ENCODE assay signal across 8 cellular contexts in genomic region chr3:23202203-23202920, GRCh38. TPM values are rescaled to one million over a fixed set of nuclear protein-coding genes. Genes with fewer than 3 reads are reported as not detected.
DNase-seq lines count a peak whose midpoint lies in the region; ATAC-seq and TF ChIP-seq lines count a peak whose summit lies in the region.

No MANE protein-coding gene starts in this region.

- TF ChIP-seq CTCF in osteocyte (IDR thresholded peaks at IDR 0.05) = no peak

- no peaks in the 10 kb centered on the region for H3K9me3 Mint-ChIP-seq in activated T-cell treated with anti-CD3 and anti-CD28 coated beads, Interleukin-2, amount 50 U/mL, for 24 hours
- H3K9me3 Mint-ChIP-seq in osteocyte (ENCODE audit: unreplicated experiment) = no peaks in the 10 kb centered on the region

- H3K27ac Mint-ChIP-seq in activated T-cell treated with anti-CD3 and anti-CD28 coated beads, Interleukin-2, amount 50 U/mL, for 24 hours = peak overlapping the region; percentile 44
- H3K27ac Mint-ChIP-seq in osteocyte (ENCODE audit: unreplicated experiment) = peak overlapping the region; percentile 42

- ATAC-seq in GM19035 (IDR thresholded peaks at IDR 0.05; ENCODE audit: unreplicated experiment) = peak; percentile 31
- peak; percentile 28 for ATAC-seq in HG03432 (IDR thresholded peaks at IDR 0.05; ENCODE audit: unreplicated experiment)

- peaks cover 31% of the 10 kb centered on the region for H3K27me3 Mint-ChIP-seq in activated T-cell treated with anti-CD3 and anti-CD28 coated beads, Interleukin-2, amount 50 U/mL, for 24 hours
- peaks cover 19% of the 10 kb centered on the region for H3K27me3 Mint-ChIP-seq in osteocyte (ENCODE audit: unreplicated experiment)

- peak overlapping the region; percentile 76 for H3K4me3 Mint-ChIP-seq in activated T-cell treated with anti-CD3 and anti-CD28 coated beads, Interleukin-2, amount 50 U/mL, for 24 hours
- peak overlapping the region; percentile 76 for H3K4me3 Mint-ChIP-seq in osteocyte (ENCODE audit: unreplicated experiment)

- H3K36me3 Mint-ChIP-seq in activated T-cell treated with anti-CD3 and anti-CD28 coated beads, Interleukin-2, amount 50 U/mL, for 24 hours (ENCODE audit: low read depth) = peaks cover 3% of the 10 kb centered on the region
- no peaks in the 10 kb centered on the region for H3K36me3 Mint-ChIP-seq in osteocyte (ENCODE audit: unreplicated experiment)

- H3K4me1 Mint-ChIP-seq in activated T-cell treated with anti-CD3 and anti-CD28 coated beads, Interleukin-2, amount 50 U/mL, for 24 hours (ENCODE audit: low read depth) = peaks cover 31% of the 10 kb centered on the region
- peaks cover 13% of the 10 kb centered on the region for H3K4me1 Mint-ChIP-seq in osteocyte (ENCODE audit: unreplicated experiment)

- DNase-seq in AG08395 (ENCODE audit: low spot score) (peak; percentile 25), foreskin melanocyte (peak; percentile 15), osteocyte (ENCODE audit: extremely low spot score, unreplicated experiment) (no peak), NCI-H2107 (lab: John Stamatoyannopoulos, UW) (no peak), NCI-H1105 treated with DMSO at 0.1 percent for 48 hours (lab: John Stamatoyannopoulos, UW) (no peak)
- no peak for DNase-seq in activated T-cell treated with anti-CD3 and anti-CD28 coated beads, Interleukin-2, amount 50 U/mL, for 24 hours

RNA-seq across cellular contexts. Expression of gene UBE2E2, which starts 0.8 kb away (rescaled TPM):
- total RNA-seq in osteocyte = 42.4 and 67.3 TPM in 2 replicates

Comparison
In these comparisons a context has a peak if more than half of its experiments do, and no peak if none do; other contexts are left out.
1. DNase-seq: peak in AG08395 (single experiment) and foreskin melanocyte (single experiment); none in activated T-cell treated with anti-CD3 and anti-CD28 coated beads, Interleukin-2, amount 50 U/mL, for 24 hours (single experiment), osteocyte (single experiment), NCI-H2107 (single experiment) and NCI-H1105 treated with DMSO at 0.1 percent for 48 hours (single experiment).